1 cellular context compared by ENCODE assay signal in genomic region chr1:24503870-24504523, GRCh38.
TF ChIP-seq lines count a peak whose summit lies in the region.

No MANE protein-coding gene starts in this region.

TF ChIP-seq in WTC11, 78 proteins besides CTCF, POLR2A, EP300 and RAD21 (continued from another document):
- TF ChIP-seq CDX4 (CRISPR knock-in tag; IDR thresholded peaks at IDR 0.05; ENCODE audit: borderline replicate concordance): no peak
